17 cellular contexts compared by ENCODE assay signal in genomic region chr16:17228048-17228707, GRCh38.
"Had no signal": no experiment of that assay in that cellular context is flagged by ENCODE, and none has a peak within 500 bp of the region (broad histone marks: within the 10 kb centered on the region; RNA-seq: fewer than 3 reads in every experiment).

No MANE protein-coding gene starts in this region.

- H3K36me3 ChIP-seq: breast epithelium, heart right ventricle, left lung, prostate gland had no signal

- H3K27ac ChIP-seq: breast epithelium, heart right ventricle, left lung, prostate gland had no signal

- H3K4me1 ChIP-seq: prostate gland had no signal

- DNase-seq: activated CD8-positive, alpha-beta memory T cell treated with anti-CD3 and anti-CD28 coated beads, Interleukin-2, amount 10 ng/mL, durations not matched to agents 7 days and 5 days; activated T-cell treated with anti-CD3 and anti-CD28 coated beads, Interleukin-2, amount 50 U/mL, for 72 hours; aorta; heart right ventricle; islet precursor cell; left lung; natural killer cell; nucleus accumbens; stimulated activated CD4-positive, alpha-beta T cell treated with anti-CD3 and anti-CD28 coated beads, Interleukin-2, amount 100 ng/mL, for 24 hours; stimulated activated naive B cell treated with anti-CD40 and anti-IgM and Interleukin-4, amounts not matched to agents 10 μg/mL and 1 μg/mL and 100 μg/mL, for 72 hours; T-helper 2 cell had no signal

- H3K9me3 ChIP-seq: breast epithelium, left lung, prostate gland had no signal

- FAIRE-seq: endothelial cell of umbilical vein, frontal cortex had no signal

- H3K27ac Mint-ChIP-seq: activated CD8-positive, alpha-beta memory T cell treated with anti-CD3 and anti-CD28 coated beads, Interleukin-2, amount 10 ng/mL, durations not matched to agents 7 days and 5 days; natural killer cell had no signal

- H3K27me3 ChIP-seq: breast epithelium, heart right ventricle, left lung had no signal

- H3K4me3 ChIP-seq: breast epithelium, heart right ventricle, left lung, prostate gland had no signal

- ATAC-seq: activated CD8-positive, alpha-beta memory T cell treated with anti-CD3 and anti-CD28 coated beads, Interleukin-2, amount 10 ng/mL, durations not matched to agents 7 days and 5 days; activated T-cell treated with anti-CD3 and anti-CD28 coated beads, Interleukin-2, amount 50 U/mL, for 72 hours; heart right ventricle; left lung; natural killer cell; sciatic nerve; stimulated activated naive B cell treated with anti-CD40 and anti-IgM and Interleukin-4, amounts not matched to agents 10 μg/mL and 1 μg/mL and 100 μg/mL, for 72 hours had no signal

- H3K4me3 Mint-ChIP-seq: activated CD8-positive, alpha-beta memory T cell treated with anti-CD3 and anti-CD28 coated beads, Interleukin-2, amount 10 ng/mL, durations not matched to agents 7 days and 5 days; activated T-cell treated with anti-CD3 and anti-CD28 coated beads, Interleukin-2, amount 50 U/mL, for 72 hours; natural killer cell; stimulated activated naive B cell treated with anti-CD40 and anti-IgM and Interleukin-4, amounts not matched to agents 10 μg/mL and 1 μg/mL and 100 μg/mL, for 72 hours; type B pancreatic cell had no signal

- H3K27me3 Mint-ChIP-seq: activated CD8-positive, alpha-beta memory T cell treated with anti-CD3 and anti-CD28 coated beads, Interleukin-2, amount 10 ng/mL, durations not matched to agents 7 days and 5 days; stimulated activated naive B cell treated with anti-CD40 and anti-IgM and Interleukin-4, amounts not matched to agents 10 μg/mL and 1 μg/mL and 100 μg/mL, for 72 hours; type B pancreatic cell had no signal
